8 cellular contexts compared by ENCODE assay signal in the genomic region with DNA sequence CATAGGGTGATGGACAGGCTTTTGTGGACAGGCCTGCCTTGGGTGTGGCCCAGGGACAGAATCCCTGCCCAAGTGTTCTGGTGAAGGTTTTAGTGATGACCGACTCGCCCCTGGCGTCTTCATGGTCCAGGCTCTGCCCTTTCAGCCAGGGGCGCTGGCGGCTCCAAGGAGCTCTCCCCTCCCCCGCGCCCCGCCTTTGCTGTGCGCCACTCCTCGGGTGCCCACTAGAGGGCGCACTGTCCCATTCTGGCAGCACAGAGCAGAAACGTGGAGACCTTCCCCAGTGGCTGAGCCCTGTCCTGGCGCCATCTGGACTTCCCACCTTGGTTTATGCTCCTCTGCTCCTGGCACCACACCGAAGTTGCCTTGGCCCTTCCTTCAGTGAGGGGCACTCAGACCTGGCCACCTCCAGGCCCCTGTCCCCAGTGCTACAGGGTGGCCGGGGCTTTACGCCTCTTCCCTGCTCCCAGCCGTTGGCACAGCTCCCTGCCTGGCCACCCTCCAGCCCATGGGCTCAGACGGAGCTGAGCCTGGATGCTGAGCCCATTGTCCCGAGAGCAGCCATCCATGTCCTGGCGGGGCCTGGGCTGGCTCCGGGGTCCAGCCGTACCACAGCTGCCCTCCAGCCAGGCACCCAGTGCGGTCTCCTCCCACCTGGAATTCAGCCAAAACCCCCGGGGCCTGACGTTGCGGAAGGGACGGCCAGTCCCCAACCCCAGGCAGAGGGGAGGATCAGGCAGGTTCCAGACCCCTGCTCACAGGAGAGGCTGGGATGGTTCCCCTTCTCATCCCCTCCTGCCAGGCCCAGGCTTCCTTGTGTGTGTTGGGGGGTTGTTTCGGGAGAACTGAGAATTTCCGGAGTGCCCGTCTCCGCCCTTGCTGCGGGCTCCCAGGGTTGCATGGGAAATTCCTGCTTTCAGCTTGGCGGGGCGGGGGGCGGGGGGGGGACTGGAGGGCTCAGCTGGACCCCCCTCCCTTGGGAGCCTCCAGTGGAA. TPM values are rescaled to one million over a fixed set of nuclear protein-coding genes. Genes with fewer than 3 reads are reported as not detected.
DNase-seq lines count a peak whose midpoint lies in the region; ATAC-seq and TF ChIP-seq lines count a peak whose summit lies in the region.

No MANE protein-coding gene starts in this region.

- intact Hi-C loops in natural killer cell (cut with micrococcal nuclease), result no loop called here

- peak; percentile 37 for ATAC-seq in GM21576 (IDR thresholded peaks at IDR 0.05; ENCODE audit: unreplicated experiment)
- ATAC-seq in activated T-helper 17 cell treated with anti-CD3 and anti-CD28 coated beads, Interleukin-2, amount 50 U/mL, for 72 hours (replicated peaks), result peak; percentile 69
- ATAC-seq in natural killer cell, result peak; percentile 56 to 82 (median 58)
- peak; percentile 61 for ATAC-seq in stimulated activated naive CD8-positive, alpha-beta T cell treated with anti-CD3 and anti-CD28 coated beads, Interleukin-15, Interleukin-2, amounts not matched to agents 100 U/mL and 50 U/mL, for 24 hours

- H3K4me3 ChIP-seq in fibroblast of lung (replicated peaks in 1 of 4; ENCODE audit: control extremely low read depth in 1 of 4, insufficient read depth in 1 of 4, low read depth in 3 of 4, low read length in 4 of 4), result peak overlapping the region in 3 of 4 experiments; percentile 0 to 59 (median 55)

- peaks cover 5% of the 10 kb centered on the region for H3K79me2 ChIP-seq in fibroblast of lung (ENCODE audit: control insufficient read depth, insufficient read depth, low read length)

- peaks cover 20% of the 10 kb centered on the region for H3K4me1 Mint-ChIP-seq in activated T-helper 17 cell treated with anti-CD3 and anti-CD28 coated beads, Interleukin-2, amount 50 U/mL, for 72 hours
- H3K4me1 Mint-ChIP-seq in natural killer cell, result peaks cover 19 to 71% of the 10 kb centered on the region in 2 donors

- peak overlapping the region; percentile 99 for H3K27ac ChIP-seq in fibroblast of lung (ENCODE audit: insufficient read depth, low read length)

- H3K4me1 ChIP-seq in fibroblast of lung (ENCODE audit: control insufficient read depth, extremely low read depth, insufficient read depth, low read length), result peaks cover 26% of the 10 kb centered on the region

- TF ChIP-seq CTCF in fibroblast of lung (conservative IDR thresholded peaks at IDR 0.05 in 1 of 2, IDR thresholded peaks at IDR 0.05 in 1 of 2; ENCODE audit: low read depth in 1 of 2, low read length in 2 of 2), result peak; percentile 88 to 89
- TF ChIP-seq CTCF in natural killer cell (IDR thresholded peaks at IDR 0.05), result peak; percentile 99

- peak overlapping the region; percentile 89 for H3K4me2 ChIP-seq in fibroblast of lung (ENCODE audit: extremely low read depth, insufficient read depth, low read length)

- DNase-seq in COR-L47 (lab: John Stamatoyannopoulos, UW) (peak; percentile 95), Kasumi-1 (lab: John Stamatoyannopoulos, UW) (peak; percentile 87), RKO (ENCODE audit: low spot score) (peak; percentile 88), fibroblast of lung (ENCODE audit: low read depth in 2 of 2) (peak; percentile 77 to 86), natural killer cell (peak; percentile 91)
- DNase-seq in stimulated activated naive CD8-positive, alpha-beta T cell treated with anti-CD3 and anti-CD28 coated beads, Interleukin-15, Interleukin-2, amounts not matched to agents 100 U/mL and 50 U/mL, for 24 hours, result peak; percentile 95

- H2AFZ ChIP-seq in fibroblast of lung (ENCODE audit: low read length), result no peak overlapping the region

- no peaks in the 10 kb centered on the region for H3K27me3 Mint-ChIP-seq in activated T-helper 17 cell treated with anti-CD3 and anti-CD28 coated beads, Interleukin-2, amount 50 U/mL, for 72 hours
- H3K27me3 Mint-ChIP-seq in natural killer cell (ENCODE audit: low read depth in 2 of 2), result peaks cover 0 to 3% of the 10 kb centered on the region in 2 donors

- no peaks in the 10 kb centered on the region for H4K20me1 ChIP-seq in fibroblast of lung (ENCODE audit: control insufficient read depth, extremely low read depth, insufficient read depth, low read length)

- no peaks in the 10 kb centered on the region for H3K9me3 ChIP-seq in fibroblast of lung (ENCODE audit: control insufficient read depth, insufficient read depth, low read depth, low read length)

- no peaks in the 10 kb centered on the region for H3K36me3 Mint-ChIP-seq in activated T-helper 17 cell treated with anti-CD3 and anti-CD28 coated beads, Interleukin-2, amount 50 U/mL, for 72 hours (ENCODE audit: low read depth)
- no peaks in the 10 kb centered on the region for H3K36me3 Mint-ChIP-seq in natural killer cell

- H3K9me3 Mint-ChIP-seq in activated T-helper 17 cell treated with anti-CD3 and anti-CD28 coated beads, Interleukin-2, amount 50 U/mL, for 72 hours, result no peaks in the 10 kb centered on the region
- no peaks in the 10 kb centered on the region for H3K9me3 Mint-ChIP-seq in natural killer cell

- H3K4me3 Mint-ChIP-seq in activated T-helper 17 cell treated with anti-CD3 and anti-CD28 coated beads, Interleukin-2, amount 50 U/mL, for 72 hours, result peak overlapping the region; percentile 78
- peak overlapping the region; percentile 74 for H3K4me3 Mint-ChIP-seq in natural killer cell

- H3K9ac ChIP-seq in fibroblast of lung (ENCODE audit: insufficient read depth, low read length), result peak overlapping the region; percentile 96

- H3K27me3 ChIP-seq in fibroblast of lung (ENCODE audit: control insufficient read depth, insufficient read depth, low read length), result peaks cover 4% of the 10 kb centered on the region

- peak overlapping the region; percentile 100 for H3K27ac Mint-ChIP-seq in activated T-helper 17 cell treated with anti-CD3 and anti-CD28 coated beads, Interleukin-2, amount 50 U/mL, for 72 hours
- H3K27ac Mint-ChIP-seq in natural killer cell, result peak overlapping the region; percentile 95 to 100

- peaks cover 6% of the 10 kb centered on the region for H3K36me3 ChIP-seq in fibroblast of lung (ENCODE audit: control insufficient read depth, insufficient read depth, low read length)

RNA-seq across cellular contexts. Expression of a gene that starts 5.6 kb away (rescaled TPM):
- 100 to 1,000 TPM; 271 to 358 TPM for total RNA-seq in activated T-helper 17 cell treated with anti-CD3 and anti-CD28 coated beads, Interleukin-2, amount 50 U/mL, for 72 hours
- total RNA-seq in fibroblast of lung, result 1.3 and 3.0 TPM in 2 replicates
- polyA plus RNA-seq in fibroblast of lung, result 2.5 and 5.2 TPM in 2 replicates
- 13.1 and 29.6 TPM in 2 replicates for polyA plus RNA-seq in fibroblast of lung (2012)
- 1.0 TPM in 1 of 2 replicates, not detected in the other for polyA minus RNA-seq in fibroblast of lung (ENCODE audit: low replicate concordance)
- 100 to 1,000 TPM; 276 to 334 (median 290) TPM for total RNA-seq in natural killer cell

RNA-seq across cellular contexts. Expression of a gene that starts 6.5 kb away (rescaled TPM):
- 1 to 10 TPM in 1 of 2 donors, under 1 TPM in 1; 0.97 to 2.2 TPM for total RNA-seq in activated T-helper 17 cell treated with anti-CD3 and anti-CD28 coated beads, Interleukin-2, amount 50 U/mL, for 72 hours
- 37.5 and 68.5 TPM in 2 replicates for total RNA-seq in fibroblast of lung
- 58.9 and 59.8 TPM in 2 replicates for polyA plus RNA-seq in fibroblast of lung
- polyA plus RNA-seq in fibroblast of lung (2012), result 121 and 148 TPM in 2 replicates
- 48.7 and 62.4 TPM in 2 replicates for polyA minus RNA-seq in fibroblast of lung (ENCODE audit: low replicate concordance)
- total RNA-seq in natural killer cell, result 1 to 10 TPM; 1.7 to 4.6 (median 2.0) TPM

RNA-seq across cellular contexts. Expression of a gene that starts 9.9 kb away (rescaled TPM):
- 10 to 100 TPM; 23.3 to 39.1 TPM for total RNA-seq in activated T-helper 17 cell treated with anti-CD3 and anti-CD28 coated beads, Interleukin-2, amount 50 U/mL, for 72 hours
- total RNA-seq in fibroblast of lung (1.0 and 2.5 TPM in 2 replicates), natural killer cell (100 to 1,000 TPM in 2 of 3 donors, 10 to 100 TPM in 1; 70.0 to 233 (median 112) TPM)
- 0.69 and 2.1 TPM in 2 replicates for polyA plus RNA-seq in fibroblast of lung
- 1.9 and 8.9 TPM in 2 replicates for polyA plus RNA-seq in fibroblast of lung (2012)
- 0.94 and 2.7 TPM in 2 replicates for polyA minus RNA-seq in fibroblast of lung (ENCODE audit: low replicate concordance)

RNA-seq across cellular contexts. Expression of a gene that starts 45.3 kb away (rescaled TPM):
- 10 to 100 TPM in 1 of 2 donors, 1 to 10 TPM in 1; 2.5 to 12.3 TPM for total RNA-seq in activated T-helper 17 cell treated with anti-CD3 and anti-CD28 coated beads, Interleukin-2, amount 50 U/mL, for 72 hours
- total RNA-seq in fibroblast of lung, result 5.1 and 8.0 TPM in 2 replicates
- polyA plus RNA-seq in fibroblast of lung, result 0.30 and 0.45 TPM in 2 replicates
- polyA plus RNA-seq in fibroblast of lung (2012), result 0.71 and 1.7 TPM in 2 replicates
- polyA minus RNA-seq in fibroblast of lung (ENCODE audit: low replicate concordance), result 0.15 and 0.51 TPM in 2 replicates
- under 1 TPM in 2 of 3 donors, not detected in 1; 0.54 to 0.80 TPM for total RNA-seq in natural killer cell

Comparison
In these comparisons a context has a peak if more than half of its experiments do, and no peak if none do; other contexts are left out.
1. Peak in every context shown above with its lines: DNase-seq, ATAC-seq, H3K4me3 ChIP-seq and H3K27ac ChIP-seq.
2. RNA of a gene that starts 5.6 kb away (total RNA-seq): 271 to 358 TPM in activated T-helper 17 cell treated with anti-CD3 and anti-CD28 coated beads, Interleukin-2, amount 50 U/mL, for 72 hours and 276 to 334 TPM in natural killer cell; 1.3 to 3.0 TPM in fibroblast of lung; every median in the first group is over 10 times any median in the second.